ENCODE assay signal across 3 cellular contexts in the genomic region with DNA sequence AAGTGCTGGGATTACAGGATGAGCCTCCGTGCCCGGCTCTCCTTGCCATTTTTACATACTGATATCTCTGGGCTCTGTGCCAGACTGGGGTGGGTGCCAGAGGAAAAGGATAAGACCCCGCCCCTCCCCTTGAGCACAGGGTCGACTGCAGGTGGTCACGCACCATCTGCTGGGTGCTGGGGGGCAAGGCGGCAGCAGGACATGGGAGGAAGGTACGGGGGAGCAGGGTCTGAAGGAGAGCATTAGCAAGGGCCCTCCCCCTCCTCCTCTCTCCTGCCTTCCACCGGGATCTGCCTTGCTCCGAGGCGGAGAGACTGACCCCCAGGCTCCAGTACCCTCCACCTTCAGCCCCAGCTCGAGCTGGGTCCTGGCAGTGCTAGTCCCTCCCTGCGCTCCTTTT.
TF ChIP-seq lines count a peak whose summit lies in the region.

No MANE protein-coding gene starts in this region.

TF ChIP-seq in SK-N-SH, 30 proteins besides CTCF, POLR2A, EP300 and RAD21:
- TF ChIP-seq YY1 (IDR thresholded peaks at IDR 0.05; ENCODE audit: low read depth) (no peak), MEF2A (IDR thresholded peaks at IDR 0.05; ENCODE audit: borderline replicate concordance, low read depth) (no peak), TEAD4 (IDR thresholded peaks at IDR 0.05; ENCODE audit: borderline replicate concordance, insufficient read depth) (no peak), ELF1 (IDR thresholded peaks at IDR 0.05) (no peak), POLR2AphosphoS5 (IDR thresholded peaks at IDR 0.05; ENCODE audit: low read depth, low read length) (no peak), FOXM1 (IDR thresholded peaks at IDR 0.05; ENCODE audit: low read depth) (no peak), NRF1 (IDR thresholded peaks at IDR 0.05; ENCODE audit: low read depth, low read length) (no peak), SIN3A (IDR thresholded peaks at IDR 0.05; ENCODE audit: borderline replicate concordance, low read depth, low read length) (no peak)
- TF ChIP-seq, protein P1, sequence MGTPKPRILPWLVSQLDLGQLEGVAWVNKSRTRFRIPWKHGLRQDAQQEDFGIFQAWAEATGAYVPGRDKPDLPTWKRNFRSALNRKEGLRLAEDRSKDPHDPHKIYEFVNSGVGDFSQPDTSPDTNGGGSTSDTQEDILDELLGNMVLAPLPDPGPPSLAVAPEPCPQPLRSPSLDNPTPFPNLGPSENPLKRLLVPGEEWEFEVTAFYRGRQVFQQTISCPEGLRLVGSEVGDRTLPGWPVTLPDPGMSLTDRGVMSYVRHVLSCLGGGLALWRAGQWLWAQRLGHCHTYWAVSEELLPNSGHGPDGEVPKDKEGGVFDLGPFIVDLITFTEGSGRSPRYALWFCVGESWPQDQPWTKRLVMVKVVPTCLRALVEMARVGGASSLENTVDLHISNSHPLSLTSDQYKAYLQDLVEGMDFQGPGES (IDR thresholded peaks at IDR 0.05; ENCODE audit: low read depth, low read length) = no peak
- TF ChIP-seq, protein P2, sequence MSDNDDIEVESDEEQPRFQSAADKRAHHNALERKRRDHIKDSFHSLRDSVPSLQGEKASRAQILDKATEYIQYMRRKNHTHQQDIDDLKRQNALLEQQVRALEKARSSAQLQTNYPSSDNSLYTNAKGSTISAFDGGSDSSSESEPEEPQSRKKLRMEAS (IDR thresholded peaks at IDR 0.05; ENCODE audit: low read depth) = no peak

TF ChIP-seq in SK-N-SH treated with all-trans-retinoic acid at 6 μM for 48 hours, 23 proteins besides CTCF, POLR2A, EP300 and RAD21:
- TF ChIP-seq ZFP3 (CRISPR knock-in tag; IDR thresholded peaks at IDR 0.05) (no peak), PPARA (CRISPR knock-in tag; IDR thresholded peaks at IDR 0.05; ENCODE audit: borderline replicate concordance) (no peak), ZNF8 (CRISPR knock-in tag; IDR thresholded peaks at IDR 0.05) (no peak), ZFP30 (CRISPR knock-in tag; IDR thresholded peaks at IDR 0.05) (no peak), GLIS3 (CRISPR knock-in tag; IDR thresholded peaks at IDR 0.05) (no peak), CSDC2 (CRISPR knock-in tag; IDR thresholded peaks at IDR 0.05) (no peak), TCF4 (CRISPR knock-in tag; IDR thresholded peaks at IDR 0.05; ENCODE audit: borderline replicate concordance) (no peak)
- TF ChIP-seq, protein P3, sequence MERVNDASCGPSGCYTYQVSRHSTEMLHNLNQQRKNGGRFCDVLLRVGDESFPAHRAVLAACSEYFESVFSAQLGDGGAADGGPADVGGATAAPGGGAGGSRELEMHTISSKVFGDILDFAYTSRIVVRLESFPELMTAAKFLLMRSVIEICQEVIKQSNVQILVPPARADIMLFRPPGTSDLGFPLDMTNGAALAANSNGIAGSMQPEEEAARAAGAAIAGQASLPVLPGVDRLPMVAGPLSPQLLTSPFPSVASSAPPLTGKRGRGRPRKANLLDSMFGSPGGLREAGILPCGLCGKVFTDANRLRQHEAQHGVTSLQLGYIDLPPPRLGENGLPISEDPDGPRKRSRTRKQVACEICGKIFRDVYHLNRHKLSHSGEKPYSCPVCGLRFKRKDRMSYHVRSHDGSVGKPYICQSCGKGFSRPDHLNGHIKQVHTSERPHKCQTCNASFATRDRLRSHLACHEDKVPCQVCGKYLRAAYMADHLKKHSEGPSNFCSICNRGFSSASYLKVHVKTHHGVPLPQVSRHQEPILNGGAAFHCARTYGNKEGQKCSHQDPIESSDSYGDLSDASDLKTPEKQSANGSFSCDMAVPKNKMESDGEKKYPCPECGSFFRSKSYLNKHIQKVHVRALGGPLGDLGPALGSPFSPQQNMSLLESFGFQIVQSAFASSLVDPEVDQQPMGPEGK (CRISPR knock-in tag; IDR thresholded peaks at IDR 0.05; ENCODE audit: borderline replicate concordance) = no peak
- TF ChIP-seq, protein P4, sequence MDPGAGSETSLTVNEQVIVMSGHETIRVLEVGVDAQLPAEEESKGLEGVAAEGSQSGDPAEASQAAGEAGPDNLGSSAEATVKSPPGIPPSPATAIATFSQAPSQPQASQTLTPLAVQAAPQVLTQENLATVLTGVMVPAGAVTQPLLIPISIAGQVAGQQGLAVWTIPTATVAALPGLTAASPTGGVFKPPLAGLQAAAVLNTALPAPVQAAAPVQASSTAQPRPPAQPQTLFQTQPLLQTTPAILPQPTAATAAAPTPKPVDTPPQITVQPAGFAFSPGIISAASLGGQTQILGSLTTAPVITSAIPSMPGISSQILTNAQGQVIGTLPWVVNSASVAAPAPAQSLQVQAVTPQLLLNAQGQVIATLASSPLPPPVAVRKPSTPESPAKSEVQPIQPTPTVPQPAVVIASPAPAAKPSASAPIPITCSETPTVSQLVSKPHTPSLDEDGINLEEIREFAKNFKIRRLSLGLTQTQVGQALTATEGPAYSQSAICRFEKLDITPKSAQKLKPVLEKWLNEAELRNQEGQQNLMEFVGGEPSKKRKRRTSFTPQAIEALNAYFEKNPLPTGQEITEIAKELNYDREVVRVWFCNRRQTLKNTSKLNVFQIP (CRISPR knock-in tag; IDR thresholded peaks at IDR 0.05; ENCODE audit: borderline replicate concordance, low read depth) = no peak
- TF ChIP-seq, protein P5, sequence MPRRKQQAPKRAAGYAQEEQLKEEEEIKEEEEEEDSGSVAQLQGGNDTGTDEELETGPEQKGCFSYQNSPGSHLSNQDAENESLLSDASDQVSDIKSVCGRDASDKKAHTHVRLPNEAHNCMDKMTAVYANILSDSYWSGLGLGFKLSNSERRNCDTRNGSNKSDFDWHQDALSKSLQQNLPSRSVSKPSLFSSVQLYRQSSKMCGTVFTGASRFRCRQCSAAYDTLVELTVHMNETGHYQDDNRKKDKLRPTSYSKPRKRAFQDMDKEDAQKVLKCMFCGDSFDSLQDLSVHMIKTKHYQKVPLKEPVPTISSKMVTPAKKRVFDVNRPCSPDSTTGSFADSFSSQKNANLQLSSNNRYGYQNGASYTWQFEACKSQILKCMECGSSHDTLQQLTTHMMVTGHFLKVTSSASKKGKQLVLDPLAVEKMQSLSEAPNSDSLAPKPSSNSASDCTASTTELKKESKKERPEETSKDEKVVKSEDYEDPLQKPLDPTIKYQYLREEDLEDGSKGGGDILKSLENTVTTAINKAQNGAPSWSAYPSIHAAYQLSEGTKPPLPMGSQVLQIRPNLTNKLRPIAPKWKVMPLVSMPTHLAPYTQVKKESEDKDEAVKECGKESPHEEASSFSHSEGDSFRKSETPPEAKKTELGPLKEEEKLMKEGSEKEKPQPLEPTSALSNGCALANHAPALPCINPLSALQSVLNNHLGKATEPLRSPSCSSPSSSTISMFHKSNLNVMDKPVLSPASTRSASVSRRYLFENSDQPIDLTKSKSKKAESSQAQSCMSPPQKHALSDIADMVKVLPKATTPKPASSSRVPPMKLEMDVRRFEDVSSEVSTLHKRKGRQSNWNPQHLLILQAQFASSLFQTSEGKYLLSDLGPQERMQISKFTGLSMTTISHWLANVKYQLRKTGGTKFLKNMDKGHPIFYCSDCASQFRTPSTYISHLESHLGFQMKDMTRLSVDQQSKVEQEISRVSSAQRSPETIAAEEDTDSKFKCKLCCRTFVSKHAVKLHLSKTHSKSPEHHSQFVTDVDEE (CRISPR knock-in tag; IDR thresholded peaks at IDR 0.05) = no peak

TF ChIP-seq in H1, 55 proteins besides CTCF, POLR2A, EP300 and RAD21:
- TF ChIP-seq KDM4A (IDR thresholded peaks at IDR 0.05; ENCODE audit: low read depth, low read length, severe bottlenecking) (no peak), FOSL1 (IDR thresholded peaks at IDR 0.05; ENCODE audit: insufficient read depth, low read depth, low read length) (no peak), BACH1 (IDR thresholded peaks at IDR 0.05; ENCODE audit: low read length) (no peak), BCL11A (IDR thresholded peaks at IDR 0.05; ENCODE audit: low read depth in 2 of 2, low read length in 2 of 2) (no peak), NANOG (IDR thresholded peaks at IDR 0.05; ENCODE audit: insufficient read depth, low read depth, low read length, poor library complexity, severe bottlenecking) (no peak), CHD1 (IDR thresholded peaks at IDR 0.05; ENCODE audit: low read depth, low read length) (no peak), PHF8 (conservative IDR thresholded peaks at IDR 0.05; ENCODE audit: low read depth, low read length) (no peak), CHD2 (IDR thresholded peaks at IDR 0.05; ENCODE audit: low read length) (no peak), NRF1 (IDR thresholded peaks at IDR 0.05; ENCODE audit: low read depth, low read length) (no peak), SP1 (IDR thresholded peaks at IDR 0.05; ENCODE audit: low read depth, low read length) (no peak), MAFK (IDR thresholded peaks at IDR 0.05; ENCODE audit: low read depth, low read length) (no peak), RXRA (IDR thresholded peaks at IDR 0.05; ENCODE audit: insufficient read depth, low read depth, low read length) (no peak), CBX5 (IDR thresholded peaks at IDR 0.05; ENCODE audit: low read depth, low read length) (no peak), TCF12 (IDR thresholded peaks at IDR 0.05; ENCODE audit: low read depth, low read length) (no peak), KDM5A (IDR thresholded peaks at IDR 0.05; ENCODE audit: low read length) (no peak)
- TF ChIP-seq, protein P6, sequence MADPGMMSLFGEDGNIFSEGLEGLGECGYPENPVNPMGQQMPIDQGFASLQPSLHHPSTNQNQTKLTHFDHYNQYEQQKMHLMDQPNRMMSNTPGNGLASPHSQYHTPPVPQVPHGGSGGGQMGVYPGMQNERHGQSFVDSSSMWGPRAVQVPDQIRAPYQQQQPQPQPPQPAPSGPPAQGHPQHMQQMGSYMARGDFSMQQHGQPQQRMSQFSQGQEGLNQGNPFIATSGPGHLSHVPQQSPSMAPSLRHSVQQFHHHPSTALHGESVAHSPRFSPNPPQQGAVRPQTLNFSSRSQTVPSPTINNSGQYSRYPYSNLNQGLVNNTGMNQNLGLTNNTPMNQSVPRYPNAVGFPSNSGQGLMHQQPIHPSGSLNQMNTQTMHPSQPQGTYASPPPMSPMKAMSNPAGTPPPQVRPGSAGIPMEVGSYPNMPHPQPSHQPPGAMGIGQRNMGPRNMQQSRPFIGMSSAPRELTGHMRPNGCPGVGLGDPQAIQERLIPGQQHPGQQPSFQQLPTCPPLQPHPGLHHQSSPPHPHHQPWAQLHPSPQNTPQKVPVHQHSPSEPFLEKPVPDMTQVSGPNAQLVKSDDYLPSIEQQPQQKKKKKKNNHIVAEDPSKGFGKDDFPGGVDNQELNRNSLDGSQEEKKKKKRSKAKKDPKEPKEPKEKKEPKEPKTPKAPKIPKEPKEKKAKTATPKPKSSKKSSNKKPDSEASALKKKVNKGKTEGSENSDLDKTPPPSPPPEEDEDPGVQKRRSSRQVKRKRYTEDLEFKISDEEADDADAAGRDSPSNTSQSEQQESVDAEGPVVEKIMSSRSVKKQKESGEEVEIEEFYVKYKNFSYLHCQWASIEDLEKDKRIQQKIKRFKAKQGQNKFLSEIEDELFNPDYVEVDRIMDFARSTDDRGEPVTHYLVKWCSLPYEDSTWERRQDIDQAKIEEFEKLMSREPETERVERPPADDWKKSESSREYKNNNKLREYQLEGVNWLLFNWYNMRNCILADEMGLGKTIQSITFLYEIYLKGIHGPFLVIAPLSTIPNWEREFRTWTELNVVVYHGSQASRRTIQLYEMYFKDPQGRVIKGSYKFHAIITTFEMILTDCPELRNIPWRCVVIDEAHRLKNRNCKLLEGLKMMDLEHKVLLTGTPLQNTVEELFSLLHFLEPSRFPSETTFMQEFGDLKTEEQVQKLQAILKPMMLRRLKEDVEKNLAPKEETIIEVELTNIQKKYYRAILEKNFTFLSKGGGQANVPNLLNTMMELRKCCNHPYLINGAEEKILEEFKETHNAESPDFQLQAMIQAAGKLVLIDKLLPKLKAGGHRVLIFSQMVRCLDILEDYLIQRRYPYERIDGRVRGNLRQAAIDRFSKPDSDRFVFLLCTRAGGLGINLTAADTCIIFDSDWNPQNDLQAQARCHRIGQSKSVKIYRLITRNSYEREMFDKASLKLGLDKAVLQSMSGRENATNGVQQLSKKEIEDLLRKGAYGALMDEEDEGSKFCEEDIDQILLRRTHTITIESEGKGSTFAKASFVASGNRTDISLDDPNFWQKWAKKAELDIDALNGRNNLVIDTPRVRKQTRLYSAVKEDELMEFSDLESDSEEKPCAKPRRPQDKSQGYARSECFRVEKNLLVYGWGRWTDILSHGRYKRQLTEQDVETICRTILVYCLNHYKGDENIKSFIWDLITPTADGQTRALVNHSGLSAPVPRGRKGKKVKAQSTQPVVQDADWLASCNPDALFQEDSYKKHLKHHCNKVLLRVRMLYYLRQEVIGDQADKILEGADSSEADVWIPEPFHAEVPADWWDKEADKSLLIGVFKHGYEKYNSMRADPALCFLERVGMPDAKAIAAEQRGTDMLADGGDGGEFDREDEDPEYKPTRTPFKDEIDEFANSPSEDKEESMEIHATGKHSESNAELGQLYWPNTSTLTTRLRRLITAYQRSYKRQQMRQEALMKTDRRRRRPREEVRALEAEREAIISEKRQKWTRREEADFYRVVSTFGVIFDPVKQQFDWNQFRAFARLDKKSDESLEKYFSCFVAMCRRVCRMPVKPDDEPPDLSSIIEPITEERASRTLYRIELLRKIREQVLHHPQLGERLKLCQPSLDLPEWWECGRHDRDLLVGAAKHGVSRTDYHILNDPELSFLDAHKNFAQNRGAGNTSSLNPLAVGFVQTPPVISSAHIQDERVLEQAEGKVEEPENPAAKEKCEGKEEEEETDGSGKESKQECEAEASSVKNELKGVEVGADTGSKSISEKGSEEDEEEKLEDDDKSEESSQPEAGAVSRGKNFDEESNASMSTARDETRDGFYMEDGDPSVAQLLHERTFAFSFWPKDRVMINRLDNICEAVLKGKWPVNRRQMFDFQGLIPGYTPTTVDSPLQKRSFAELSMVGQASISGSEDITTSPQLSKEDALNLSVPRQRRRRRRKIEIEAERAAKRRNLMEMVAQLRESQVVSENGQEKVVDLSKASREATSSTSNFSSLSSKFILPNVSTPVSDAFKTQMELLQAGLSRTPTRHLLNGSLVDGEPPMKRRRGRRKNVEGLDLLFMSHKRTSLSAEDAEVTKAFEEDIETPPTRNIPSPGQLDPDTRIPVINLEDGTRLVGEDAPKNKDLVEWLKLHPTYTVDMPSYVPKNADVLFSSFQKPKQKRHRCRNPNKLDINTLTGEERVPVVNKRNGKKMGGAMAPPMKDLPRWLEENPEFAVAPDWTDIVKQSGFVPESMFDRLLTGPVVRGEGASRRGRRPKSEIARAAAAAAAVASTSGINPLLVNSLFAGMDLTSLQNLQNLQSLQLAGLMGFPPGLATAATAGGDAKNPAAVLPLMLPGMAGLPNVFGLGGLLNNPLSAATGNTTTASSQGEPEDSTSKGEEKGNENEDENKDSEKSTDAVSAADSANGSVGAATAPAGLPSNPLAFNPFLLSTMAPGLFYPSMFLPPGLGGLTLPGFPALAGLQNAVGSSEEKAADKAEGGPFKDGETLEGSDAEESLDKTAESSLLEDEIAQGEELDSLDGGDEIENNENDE (IDR thresholded peaks at IDR 0.05; ENCODE audit: insufficient replicate concordance, low read length) = no peak
- TF ChIP-seq, protein P7, sequence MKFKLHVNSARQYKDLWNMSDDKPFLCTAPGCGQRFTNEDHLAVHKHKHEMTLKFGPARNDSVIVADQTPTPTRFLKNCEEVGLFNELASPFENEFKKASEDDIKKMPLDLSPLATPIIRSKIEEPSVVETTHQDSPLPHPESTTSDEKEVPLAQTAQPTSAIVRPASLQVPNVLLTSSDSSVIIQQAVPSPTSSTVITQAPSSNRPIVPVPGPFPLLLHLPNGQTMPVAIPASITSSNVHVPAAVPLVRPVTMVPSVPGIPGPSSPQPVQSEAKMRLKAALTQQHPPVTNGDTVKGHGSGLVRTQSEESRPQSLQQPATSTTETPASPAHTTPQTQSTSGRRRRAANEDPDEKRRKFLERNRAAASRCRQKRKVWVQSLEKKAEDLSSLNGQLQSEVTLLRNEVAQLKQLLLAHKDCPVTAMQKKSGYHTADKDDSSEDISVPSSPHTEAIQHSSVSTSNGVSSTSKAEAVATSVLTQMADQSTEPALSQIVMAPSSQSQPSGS (IDR thresholded peaks at IDR 0.05; ENCODE audit: low read length) = no peak
- TF ChIP-seq, protein P8, sequence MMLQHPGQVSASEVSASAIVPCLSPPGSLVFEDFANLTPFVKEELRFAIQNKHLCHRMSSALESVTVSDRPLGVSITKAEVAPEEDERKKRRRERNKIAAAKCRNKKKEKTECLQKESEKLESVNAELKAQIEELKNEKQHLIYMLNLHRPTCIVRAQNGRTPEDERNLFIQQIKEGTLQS (IDR thresholded peaks at IDR 0.05; ENCODE audit: insufficient read depth, low read depth, low read length) = no peak
